Comparison of ENCODE assay signal across 16 cellular contexts in genomic region chr19:34574704-34575103, GRCh38.
"Had no signal": no experiment of that assay in that cellular context is flagged by ENCODE, and none has a peak within 500 bp of the region (broad histone marks: within the 10 kb centered on the region; RNA-seq: fewer than 3 reads in every experiment).

No MANE protein-coding gene starts in this region.

- H3K36me3 ChIP-seq: prostate gland, right atrium auricular region, suprapubic skin, transverse colon, uterus had no signal

- H3K4me3 ChIP-seq: prostate gland, right atrium auricular region, suprapubic skin, transverse colon, uterus had no signal

- DNase-seq: activated CD4-positive, alpha-beta T cell treated with anti-CD3 and anti-CD28 coated beads for 36 hours; activated CD4-positive, alpha-beta T cell treated with anti-CD3 and anti-CD28 coated beads, Interleukin-2, amount 50 U/mL, for 48 hours; activated naive CD4-positive, alpha-beta T cell treated with Interleukin-2 at 50 U/mL for 16 hours; activated naive CD8-positive, alpha-beta T cell treated with anti-CD3 and anti-CD28 coated beads, Interleukin-2, amount 10 ng/mL, durations not matched to agents 7 days and 5 days; activated T-cell treated with anti-CD3 and anti-CD28 coated beads, Interleukin-2, amount 50 U/mL, for 1 hour; amygdala; effector memory CD8-positive, alpha-beta T cell; naive thymus-derived CD4-positive, alpha-beta T cell; stimulated activated CD4-positive, alpha-beta T cell treated with anti-CD3 and anti-CD28 coated beads, Interleukin-2, amount 100 ng/mL, for 24 hours; stimulated activated naive CD8-positive, alpha-beta T cell treated with anti-CD3 and anti-CD28 coated beads, Interleukin-15, amount 100 ng/mL, for 72 hours; transverse colon; uterus had no signal

- H3K27ac ChIP-seq: prostate gland, right atrium auricular region, suprapubic skin, transverse colon, uterus had no signal

- ATAC-seq: activated CD4-positive, alpha-beta T cell treated with anti-CD3 and anti-CD28 coated beads for 36 hours; activated T-helper 17 cell treated with anti-CD3 and anti-CD28 coated beads, Interleukin-2, amount 50 U/mL, for 72 hours; effector memory CD8-positive, alpha-beta T cell; naive thymus-derived CD4-positive, alpha-beta T cell; stimulated activated naive CD8-positive, alpha-beta T cell treated with anti-CD3 and anti-CD28 coated beads, Interleukin-15, amount 100 ng/mL, for 72 hours had no signal

- H3K27me3 ChIP-seq: right atrium auricular region, suprapubic skin, transverse colon, uterus had no signal
